ENCODE assay signal across 6 cellular contexts in the genomic region with DNA sequence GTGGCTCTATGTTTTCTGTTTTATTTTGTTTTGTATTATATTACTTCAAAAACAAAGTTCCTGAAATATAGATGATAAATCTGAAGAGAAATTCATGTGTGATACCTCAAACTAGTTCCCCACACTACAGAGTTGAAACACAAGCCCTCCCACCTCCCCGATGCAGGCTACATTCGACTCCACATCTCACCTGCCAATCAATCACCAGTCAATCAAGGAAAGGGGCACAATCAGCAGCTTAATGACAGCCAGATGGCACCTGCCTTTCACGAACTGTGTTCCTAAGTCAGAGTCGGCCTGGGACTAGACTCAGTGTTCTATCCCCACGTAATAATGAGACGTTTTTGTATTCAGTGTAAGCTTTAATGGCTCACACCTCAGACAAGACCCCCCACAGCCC.
"Had no signal": no experiment of that assay in that cellular context is flagged by ENCODE, and none has a peak within 500 bp of the region (broad histone marks: within the 10 kb centered on the region; RNA-seq: fewer than 3 reads in every experiment).

No MANE protein-coding gene starts in this region.

- H2AFZ ChIP-seq: GM23338 had no signal

- H3K9me3 Mint-ChIP-seq: GM23338, H9 had no signal

- H3K4me3 ChIP-seq: GM23338, K562 had no signal

- H3K4me3 Mint-ChIP-seq: GM23338, H9, HFFc6 had no signal

- H3K27ac Mint-ChIP-seq: GM23338, H9, HFFc6 had no signal

- DNase-seq: H9, HCEC 1CT, HFFc6, IMR-90 had no signal

- H3K4me2 ChIP-seq: GM23338 had no signal
